ENCODE assay signal across 7 cellular contexts in genomic region chr17:58084317-58084981, GRCh38. TPM values are rescaled to one million over a fixed set of nuclear protein-coding genes. Genes with fewer than 3 reads are reported as not detected.
A peak's percentile ranks its signal among the peaks of the same experiment; 100 is the strongest.
DNase-seq lines count a peak whose midpoint lies in the region; ATAC-seq and TF ChIP-seq lines count a peak whose summit lies in the region.

No MANE protein-coding gene starts in this region.

- ATAC-seq in activated B cell treated with CpG ODN at 0.5 μM for 24 hours (ENCODE audit: low read depth) = no peak
- no peak for ATAC-seq in lung (ENCODE audit: insufficient read depth, low FRiP score)
- no peak for ATAC-seq in stimulated activated memory B cell treated with anti-CD40 and anti-IgM and Interleukin-4, amounts not matched to agents 10 μg/mL and 1 μg/mL and 100 μg/mL, for 72 hours
- no peak for ATAC-seq in HG03280 (IDR thresholded peaks at IDR 0.05; ENCODE audit: unreplicated experiment)

- WGBS in lung, 2 donors = 1 to 2% methylated on average over 7 of the region's 7 CpGs

- peaks cover 40% of the 10 kb centered on the region for H3K36me3 Mint-ChIP-seq in activated B cell treated with CpG ODN at 0.5 μM for 24 hours (ENCODE audit: low read depth)
- H3K36me3 Mint-ChIP-seq in dendritic cell treated with granulocyte-macrophage colony-stimulating factor and Interleukin-4, amounts not matched to agents 40 ng/mL and 50 ng/mL, for 4 days (ENCODE audit: low read depth) = peaks cover 35% of the 10 kb centered on the region
- peaks cover 26% of the 10 kb centered on the region for H3K36me3 Mint-ChIP-seq in stimulated activated memory B cell treated with anti-CD40 and anti-IgM and Interleukin-4, amounts not matched to agents 10 μg/mL and 1 μg/mL and 100 μg/mL, for 72 hours

- in situ Hi-C loops in GM13976 (cut with MboI; ENCODE audit: low sequenced_read_pairs, unreplicated experiment) = no loop called here

- CTCF ChIA-PET in activated B cell treated with CpG ODN at 0.5 μM for 24 hours (lab: Charles Lee) = no interaction called here

- peak overlapping the region; percentile 70 for H3K27ac Mint-ChIP-seq in activated B cell treated with CpG ODN at 0.5 μM for 24 hours
- H3K27ac Mint-ChIP-seq in dendritic cell treated with granulocyte-macrophage colony-stimulating factor and Interleukin-4, amounts not matched to agents 40 ng/mL and 50 ng/mL, for 4 days = peak overlapping the region; percentile 55
- H3K27ac Mint-ChIP-seq in stimulated activated memory B cell treated with anti-CD40 and anti-IgM and Interleukin-4, amounts not matched to agents 10 μg/mL and 1 μg/mL and 100 μg/mL, for 72 hours = peak overlapping the region; percentile 5

- H3K9me3 ChIP-seq in lung (ENCODE audit: control insufficient read depth in 2 of 2, insufficient read depth in 1 of 2, low read length in 1 of 2) = no peaks in the 10 kb centered on the region

- H3K9me3 Mint-ChIP-seq in activated B cell treated with CpG ODN at 0.5 μM for 24 hours = no peaks in the 10 kb centered on the region
- H3K9me3 Mint-ChIP-seq in dendritic cell treated with granulocyte-macrophage colony-stimulating factor and Interleukin-4, amounts not matched to agents 40 ng/mL and 50 ng/mL, for 4 days = no peaks in the 10 kb centered on the region
- H3K9me3 Mint-ChIP-seq in stimulated activated memory B cell treated with anti-CD40 and anti-IgM and Interleukin-4, amounts not matched to agents 10 μg/mL and 1 μg/mL and 100 μg/mL, for 72 hours = no peaks in the 10 kb centered on the region

- no peaks in the 10 kb centered on the region for H3K27me3 ChIP-seq in lung (ENCODE audit: control insufficient read depth, insufficient read depth)

- H3K4me3 ChIP-seq in lung = peak overlapping the region; percentile 96

- H3K4me1 ChIP-seq in lung (ENCODE audit: control insufficient read depth in 2 of 2, insufficient read depth in 2 of 2, low read length in 2 of 2) = peaks cover 12 to 19% of the 10 kb centered on the region in 2 donors

- no peaks in the 10 kb centered on the region for H3K27me3 Mint-ChIP-seq in activated B cell treated with CpG ODN at 0.5 μM for 24 hours
- H3K27me3 Mint-ChIP-seq in dendritic cell treated with granulocyte-macrophage colony-stimulating factor and Interleukin-4, amounts not matched to agents 40 ng/mL and 50 ng/mL, for 4 days = peaks cover 5% of the 10 kb centered on the region
- no peaks in the 10 kb centered on the region for H3K27me3 Mint-ChIP-seq in stimulated activated memory B cell treated with anti-CD40 and anti-IgM and Interleukin-4, amounts not matched to agents 10 μg/mL and 1 μg/mL and 100 μg/mL, for 72 hours

- DNase-seq in GM13976 (ENCODE audit: low spot score) (peak; percentile 61), NAMALWA (ENCODE audit: low spot score) (peak; percentile 71), activated B cell treated with CpG ODN at 0.5 μM for 24 hours (no peak), lung (ENCODE audit: low spot score) (peak; percentile 45)

- peak overlapping the region; percentile 86 for H3K4me3 Mint-ChIP-seq in activated B cell treated with CpG ODN at 0.5 μM for 24 hours
- peak overlapping the region; percentile 82 for H3K4me3 Mint-ChIP-seq in dendritic cell treated with granulocyte-macrophage colony-stimulating factor and Interleukin-4, amounts not matched to agents 40 ng/mL and 50 ng/mL, for 4 days
- peak overlapping the region; percentile 80 for H3K4me3 Mint-ChIP-seq in stimulated activated memory B cell treated with anti-CD40 and anti-IgM and Interleukin-4, amounts not matched to agents 10 μg/mL and 1 μg/mL and 100 μg/mL, for 72 hours

- POLR2A ChIA-PET in activated B cell treated with CpG ODN at 0.5 μM for 24 hours (lab: Charles Lee) = interaction anchor here (1.0 to 3.4 kb wide), 4 partner anchors 78 to 235 kb away, joined by 3 to 55 read pairs (median 14); partner anchors contain the start of genes MRPS23 and SRSF1

- H3K27ac ChIP-seq in lung (ENCODE audit: low read depth in 1 of 2, low read length in 1 of 2) = peak overlapping the region; percentile 62 to 98

- intact Hi-C loops in activated B cell treated with CpG ODN at 0.5 μM for 24 hours (cut with micrococcal nuclease) = loop anchor here (1.0 to 10.0 kb wide), 4 partner anchors 29 to 1000 kb away; partner anchors contain the start of genes AKAP1, MRPS23 and SRSF1
- intact Hi-C loops in dendritic cell treated with granulocyte-macrophage colony-stimulating factor and Interleukin-4, amounts not matched to agents 40 ng/mL and 50 ng/mL, for 4 days (cut with micrococcal nuclease) = loop anchor here (2.0 kb wide), 1 partner anchor 78 kb away; the partner anchor contains the start of gene SRSF1

- peaks cover 42% of the 10 kb centered on the region for H3K4me1 Mint-ChIP-seq in activated B cell treated with CpG ODN at 0.5 μM for 24 hours
- H3K4me1 Mint-ChIP-seq in dendritic cell treated with granulocyte-macrophage colony-stimulating factor and Interleukin-4, amounts not matched to agents 40 ng/mL and 50 ng/mL, for 4 days (ENCODE audit: low read depth) = peaks cover 32% of the 10 kb centered on the region
- H3K4me1 Mint-ChIP-seq in stimulated activated memory B cell treated with anti-CD40 and anti-IgM and Interleukin-4, amounts not matched to agents 10 μg/mL and 1 μg/mL and 100 μg/mL, for 72 hours = peaks cover 31% of the 10 kb centered on the region

- H3K36me3 ChIP-seq in lung (ENCODE audit: control insufficient read depth in 2 of 2, insufficient read depth in 2 of 2, low read length in 2 of 2) = peaks cover under 1 to 14% of the 10 kb centered on the region in 2 donors

- TF ChIP-seq CTCF in GM13976 (IDR thresholded peaks at IDR 0.05; ENCODE audit: borderline replicate concordance, control extremely low read depth, extremely low read depth, insufficient read depth, missing control alignments) (peak; percentile 27), activated B cell treated with CpG ODN at 0.5 μM for 24 hours (IDR thresholded peaks at IDR 0.05) (no peak), lung (IDR thresholded peaks at IDR 0.05; ENCODE audit: control extremely low read depth, extremely low read depth) (no peak)

RNA-seq across cellular contexts. Expression of gene DYNLL2, which starts 1.2 kb away (rescaled TPM):
- total RNA-seq in activated B cell treated with CpG ODN at 0.5 μM for 24 hours (19.5 and 19.6 TPM in 2 replicates), lung (10 to 100 TPM; 25.2 to 36.5 TPM)
- 10 to 100 TPM; 21.8 to 27.9 TPM for polyA plus RNA-seq in lung

Comparison
In these comparisons a context has a peak if more than half of its experiments do, and no peak if none do; other contexts are left out.
1. H3K27ac Mint-ChIP-seq: peak in every context shown above with its lines; median percentile 70 in activated B cell treated with CpG ODN at 0.5 μM for 24 hours; 55 in dendritic cell treated with granulocyte-macrophage colony-stimulating factor and Interleukin-4, amounts not matched to agents 40 ng/mL and 50 ng/mL, for 4 days; 5 in stimulated activated memory B cell treated with anti-CD40 and anti-IgM and Interleukin-4, amounts not matched to agents 10 μg/mL and 1 μg/mL and 100 μg/mL, for 72 hours.